ENCODE assay signal across 25 cellular contexts in genomic region chr6:136411028-136411329, GRCh38.
"Had no signal": no experiment of that assay in that cellular context is flagged by ENCODE, and none has a peak within 500 bp of the region (broad histone marks: within the 10 kb centered on the region; RNA-seq: fewer than 3 reads in every experiment).

No MANE protein-coding gene starts in this region.

- H3K27ac ChIP-seq: adrenal gland, ascending aorta, brain microvascular endothelial cell, gastrocnemius medialis, sigmoid colon, tibial artery had no signal

- DNase-seq: activated B cell treated with CpG ODN at 0.5 μM for 24 hours; activated CD4-positive, alpha-beta T cell treated with anti-CD3 and anti-CD28 coated beads for 36 hours; activated CD4-positive, alpha-beta T cell treated with anti-CD3 and anti-CD28 coated beads, Interleukin-2, amount 50 U/mL, for 4 hours; activated CD8-positive, alpha-beta memory T cell treated with anti-CD3 and anti-CD28 coated beads for 24 hours; activated CD8-positive, alpha-beta memory T cell treated with anti-CD3 and anti-CD28 coated beads, Interleukin-2, amount 50 U/mL, for 4 hours; activated T-cell treated with anti-CD3 and anti-CD28 coated beads, Interleukin-2, amount 50 U/mL, for 24 hours; adrenal gland; brain microvascular endothelial cell; central memory CD4-positive, alpha-beta T cell; dermis blood vessel endothelial cell; effector memory CD8-positive, alpha-beta T cell; gastrocnemius medialis; head of caudate nucleus; hypothalamus; left ventricle myocardium superior; mammary epithelial cell; midbrain; retina; sigmoid colon; stimulated activated CD4-positive, alpha-beta T cell treated with anti-CD3 and anti-CD28 coated beads, Interleukin-4, amount 100 ng/mL, for 1 hour; stimulated activated naive CD4-positive, alpha-beta T cell; T1000; tibial artery had no signal

- H3K4me1 ChIP-seq: gastrocnemius medialis, sigmoid colon had no signal

- H3K36me3 ChIP-seq: adrenal gland, ascending aorta, brain microvascular endothelial cell, gastrocnemius medialis, sigmoid colon, tibial artery had no signal

- ATAC-seq: activated CD4-positive, alpha-beta T cell treated with anti-CD3 and anti-CD28 coated beads for 36 hours; effector memory CD8-positive, alpha-beta T cell; esophagus mucosa; gastrocnemius medialis; left ventricle myocardium superior had no signal

- H3K9me3 ChIP-seq: adrenal gland, ascending aorta, gastrocnemius medialis, sigmoid colon, tibial artery had no signal

- H3K27me3 ChIP-seq: adrenal gland, ascending aorta, brain microvascular endothelial cell, gastrocnemius medialis, sigmoid colon, tibial artery had no signal

- H3K4me3 ChIP-seq: adrenal gland, ascending aorta, gastrocnemius medialis, sigmoid colon, tibial artery had no signal
